ENCODE assay signal across 8 cellular contexts in the genomic region with DNA sequence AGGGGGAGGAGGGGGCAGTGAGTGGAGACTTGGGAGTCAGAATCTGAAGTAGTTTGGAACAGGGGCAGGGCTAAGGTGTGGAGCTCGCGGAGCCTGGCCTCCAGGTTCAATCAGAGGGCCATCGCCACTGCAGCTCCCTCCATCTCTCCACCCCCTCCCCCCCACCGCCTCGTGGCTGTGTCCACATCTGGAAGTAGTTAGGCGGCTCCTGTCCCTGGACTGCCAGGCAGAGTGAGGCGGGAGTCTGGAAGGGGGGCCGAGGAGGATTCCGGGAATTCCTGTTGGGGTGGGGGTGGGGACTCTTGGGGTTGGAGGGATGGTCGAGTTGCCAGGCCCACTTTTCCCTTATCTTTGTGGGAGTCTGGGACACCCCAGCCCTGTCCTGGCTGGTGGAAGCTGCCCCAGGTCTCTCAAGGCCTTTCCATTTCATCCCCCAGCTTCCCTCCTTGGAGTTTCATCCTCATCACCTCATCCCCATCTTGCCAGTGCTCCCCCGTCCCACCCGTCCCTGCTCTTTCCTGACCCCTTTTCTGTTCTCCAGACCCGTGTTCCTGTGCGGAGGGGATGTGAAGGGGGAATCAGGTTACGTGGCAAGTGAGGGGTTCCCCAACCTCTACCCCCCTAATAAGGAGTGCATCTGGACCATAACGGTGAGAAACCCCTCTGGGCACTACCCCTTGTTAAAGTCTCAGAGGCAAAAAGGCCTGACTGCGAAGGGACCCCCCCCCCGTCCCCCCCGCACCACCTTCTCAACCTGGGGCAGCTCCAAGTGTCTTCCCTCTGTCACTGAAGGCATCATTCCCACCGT. TPM values are rescaled to one million over a fixed set of nuclear protein-coding genes. Genes with fewer than 3 reads are reported as not detected.
DNase-seq lines count a peak whose midpoint lies in the region; ATAC-seq and TF ChIP-seq lines count a peak whose summit lies in the region.

No MANE protein-coding gene starts in this region.

- no peaks in the 10 kb centered on the region for H3K36me3 ChIP-seq in cardiac muscle cell

- H3K9me3 Mint-ChIP-seq in T-cell: no peaks in the 10 kb centered on the region

- CTCF ChIA-PET in T-cell (lab: Charles Lee): interaction anchor here (0.6 to 1.1 kb wide), 5 partner anchors 14 to 149 kb away, joined by 3 to 5 read pairs (median 4); a partner anchor contains a TSS

- H3K4me3 Mint-ChIP-seq in T-cell: peak overlapping the region; percentile 74 to 90 (median 81)

- peaks cover 16 to 25% (median 16%) of the 10 kb centered on the region in 3 donors for H3K4me1 Mint-ChIP-seq in T-cell

- H3K4me3 ChIP-seq in cardiac muscle cell: no peak overlapping the region
- peak overlapping the region; percentile 89 for H3K4me3 ChIP-seq in skeletal muscle cell (ENCODE audit: low read depth, low read length)

- DNase-seq in GM10266 (ENCODE audit: extremely low spot score): peak; percentile 23
- DNase-seq in T-cell: no peak
- DNase-seq in cardiac muscle cell (ENCODE audit: low read depth in 1 of 2, low spot score in 1 of 2): peak; percentile 76 to 90
- DNase-seq in skeletal muscle cell (ENCODE audit: low read depth): peak; percentile 54
- no peak for DNase-seq in DMS153 (lab: John Stamatoyannopoulos, UW)
- no peak for DNase-seq in NCI-H2081 treated with DMSO at 0.1 percent for 48 hours (lab: John Stamatoyannopoulos, UW)
- no peak for DNase-seq in effector CD8-positive, alpha-beta T cell (lab: John Stamatoyannopoulos, UW)

- peak overlapping the region; percentile 60 for H3K27ac ChIP-seq in cardiac muscle cell

- no peaks in the 10 kb centered on the region for H3K27me3 ChIP-seq in cardiac muscle cell

- no peaks in the 10 kb centered on the region for H3K36me3 Mint-ChIP-seq in T-cell

- POLR2A ChIA-PET in T-cell (lab: Charles Lee): interaction anchor here in 1 of 2 donors (0.6 kb wide), 1 partner anchor 56 kb away, joined by 5 read pairs; no protein-coding TSS in a partner anchor

- no peak for TF ChIP-seq CTCF in GM10266 (IDR thresholded peaks at IDR 0.05; ENCODE audit: control insufficient read depth, insufficient read depth, low read depth, missing control alignments)
- no peak for TF ChIP-seq CTCF in cardiac muscle cell (IDR thresholded peaks at IDR 0.05; ENCODE audit: low read depth, low read length)

- ATAC-seq in T-cell (replicated peaks in 1 of 4) (no peak), HG03460 (IDR thresholded peaks at IDR 0.05; ENCODE audit: unreplicated experiment) (no peak)

- H3K27me3 Mint-ChIP-seq in T-cell: no peaks in the 10 kb centered on the region

- H3K4me1 ChIP-seq in cardiac muscle cell (ENCODE audit: low read depth): peaks cover 21% of the 10 kb centered on the region

- H3K9me3 ChIP-seq in cardiac muscle cell (ENCODE audit: low read depth): no peaks in the 10 kb centered on the region

- peak overlapping the region in 1 of 2 donors; percentile 91 for H3K27ac Mint-ChIP-seq in T-cell

RNA-seq across cellular contexts. Expression of a gene that starts 0.9 kb away (rescaled TPM):
- total RNA-seq in T-cell: 10 to 100 TPM in 3 of 5 donors, 1 to 10 TPM in 2; 5.4 to 14.0 (median 10.5) TPM
- 43.2 and 46.3 TPM in 2 replicates for total RNA-seq in cardiac muscle cell
- polyA plus RNA-seq in cardiac muscle cell: 70.4 and 111 TPM in 2 replicates

RNA-seq across cellular contexts. Expression of a gene that starts 9.2 kb away (rescaled TPM):
- total RNA-seq in T-cell: 10 to 100 TPM; 10.9 to 19.0 (median 16.3) TPM
- 30.1 and 36.0 TPM in 2 replicates for total RNA-seq in cardiac muscle cell
- polyA plus RNA-seq in cardiac muscle cell: 67.8 and 83.3 TPM in 2 replicates

RNA-seq across cellular contexts. Expression of a gene that starts 17.0 kb away (rescaled TPM):
- total RNA-seq in T-cell: 1 to 10 TPM in 3 of 5 donors, under 1 TPM in 2; 0.70 to 1.7 (median 1.3) TPM
- total RNA-seq in cardiac muscle cell: 0.78 and 1.9 TPM in 2 replicates
- polyA plus RNA-seq in cardiac muscle cell: 2.3 and 4.1 TPM in 2 replicates

RNA-seq across cellular contexts. Expression of a gene that starts 17.2 kb away (rescaled TPM):
- total RNA-seq in T-cell (100 to 1,000 TPM; 328 to 377 (median 362) TPM), cardiac muscle cell (78.8 and 108 TPM in 2 replicates)
- 80.9 and 103 TPM in 2 replicates for polyA plus RNA-seq in cardiac muscle cell

RNA-seq across cellular contexts. Expression of a gene that starts 29.4 kb away (rescaled TPM):
- total RNA-seq in T-cell (100 to 1,000 TPM in 3 of 5 donors, 10 to 100 TPM in 2; 61.2 to 129 (median 107) TPM), cardiac muscle cell (1.4 and 1.5 TPM in 2 replicates)
- polyA plus RNA-seq in cardiac muscle cell: 2.7 and 3.9 TPM in 2 replicates

Comparison
In these comparisons a context has a peak if more than half of its experiments do, and no peak if none do; other contexts are left out.
1. DNase-seq: peak in GM10266 (single experiment), cardiac muscle cell (2 of 2) and skeletal muscle cell (single experiment); none in T-cell (0 of 34), DMS153 (single experiment), NCI-H2081 treated with DMSO at 0.1 percent for 48 hours (single experiment) and effector CD8-positive, alpha-beta T cell (single experiment).